In the genomic region with DNA sequence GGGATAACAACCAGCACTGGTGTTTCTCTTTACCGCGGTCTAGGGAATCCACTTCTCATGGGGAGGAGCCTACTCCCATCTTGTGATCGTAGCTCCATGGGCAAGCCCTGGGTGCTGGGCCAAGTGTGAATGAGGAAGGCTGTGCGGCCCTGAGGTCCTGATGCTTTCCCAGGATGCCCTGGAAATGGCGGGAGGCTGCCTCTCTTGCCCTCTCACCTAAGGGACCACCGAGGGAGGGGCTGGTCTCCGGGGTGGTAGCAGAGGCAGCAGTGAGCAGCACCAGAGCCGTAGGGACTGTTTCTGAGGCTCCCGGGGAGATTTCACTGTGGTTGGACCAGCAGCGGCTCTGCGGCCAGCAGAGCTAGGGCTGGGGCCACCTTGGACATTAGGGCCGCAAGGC, we compare ENCODE assay signal across 27 cellular contexts. TPM values are rescaled to one million over a fixed set of nuclear protein-coding genes. Genes with fewer than 3 reads are reported as not detected.
"Had no signal": no experiment of that assay in that cellular context is flagged by ENCODE, and none has a peak within 500 bp of the region (broad histone marks: within the 10 kb centered on the region; RNA-seq: fewer than 3 reads in every experiment).

No MANE protein-coding gene starts in this region.

- H3K9me3 ChIP-seq: SJSA1, SK-N-SH had no signal

- H3K9ac ChIP-seq: SK-N-SH had no signal

- DNase-seq: activated CD4-positive, alpha-beta T cell treated with anti-CD3 and anti-CD28 coated beads, Interleukin-2, amount 10 ng/mL, durations not matched to agents 24 days and 14 days; activated CD4-positive, alpha-beta T cell treated with anti-CD3 and anti-CD28 coated beads, Interleukin-2, amount 50 U/mL, for 4 hours; activated CD8-positive, alpha-beta T cell treated with anti-CD3 and anti-CD28 coated beads for 36 hours; activated gamma-delta T cell treated with Interleukin-2 at 50 U/mL for 16 hours; activated naive CD4-positive, alpha-beta T cell treated with anti-CD3 and anti-CD28 coated beads for 36 hours; activated naive CD8-positive, alpha-beta T cell treated with anti-CD3 and anti-CD28 coated beads, Interleukin-2, amount 50 U/mL, for 24 hours; activated T-cell treated with anti-CD3 and anti-CD28 coated beads, Interleukin-2, amount 50 U/mL, for 1 hour; anterior cingulate cortex; brain microvascular endothelial cell; Karpas-422; NCI-H1105; NCI-H1436 treated with DMSO at 0.1 percent for 48 hours; NCI-H1694 treated with DMSO at 0.1 percent for 48 hours; NCI-H2029; NCI-H345; NCI-H524 treated with DMSO at 0.1 percent for 48 hours; SHP77; SK-N-SH had no signal

- H3K27ac Mint-ChIP-seq: activated CD4-positive, alpha-beta T cell treated with anti-CD3 and anti-CD28 coated beads, Interleukin-2, amount 10 ng/mL, durations not matched to agents 24 days and 14 days; activated CD8-positive, alpha-beta T cell treated with anti-CD3 and anti-CD28 coated beads for 36 hours; activated naive CD4-positive, alpha-beta T cell treated with anti-CD3 and anti-CD28 coated beads for 36 hours; activated naive CD4-positive, alpha-beta T cell treated with anti-CD3 and anti-CD28 coated beads, Interleukin-2, amount 50 U/mL, for 72 hours; activated naive CD8-positive, alpha-beta T cell treated with anti-CD3 and anti-CD28 coated beads, Interleukin-2, amount 50 U/mL, for 24 hours; T-helper 1 cell treated with Interleukin-12 subunit alpha and Interleukin-12 subunit beta and Interleukin-4 antibody, amounts not matched to agents 30 μg/mL and 1 μg/mL, for 36 hours; T-helper 2 cell treated with Interferon-gamma antibody and Interleukin-4, amounts not matched to agents 5 μg/mL and 100 μg/mL, for 36 hours had no signal

- H3K9me3 Mint-ChIP-seq: activated CD4-positive, alpha-beta T cell treated with anti-CD3 and anti-CD28 coated beads, Interleukin-2, amount 10 ng/mL, durations not matched to agents 24 days and 14 days; activated CD8-positive, alpha-beta T cell treated with anti-CD3 and anti-CD28 coated beads for 36 hours; activated naive CD4-positive, alpha-beta T cell treated with anti-CD3 and anti-CD28 coated beads for 36 hours; activated naive CD4-positive, alpha-beta T cell treated with anti-CD3 and anti-CD28 coated beads, Interleukin-2, amount 50 U/mL, for 72 hours; activated naive CD8-positive, alpha-beta T cell treated with anti-CD3 and anti-CD28 coated beads, Interleukin-2, amount 50 U/mL, for 24 hours; T-helper 1 cell treated with Interleukin-12 subunit alpha and Interleukin-12 subunit beta and Interleukin-4 antibody, amounts not matched to agents 30 μg/mL and 1 μg/mL, for 36 hours; T-helper 2 cell treated with Interferon-gamma antibody and Interleukin-4, amounts not matched to agents 5 μg/mL and 100 μg/mL, for 36 hours had no signal

- H3K9me2 ChIP-seq: SK-N-SH had no signal

- H3K27me3 ChIP-seq: brain microvascular endothelial cell had no signal

- H3K4me3 ChIP-seq: SJSA1 had no signal

- H3K4me2 ChIP-seq: SK-N-SH had no signal

- H3K4me3 Mint-ChIP-seq: activated CD4-positive, alpha-beta T cell treated with anti-CD3 and anti-CD28 coated beads, Interleukin-2, amount 10 ng/mL, durations not matched to agents 24 days and 14 days; activated CD8-positive, alpha-beta T cell treated with anti-CD3 and anti-CD28 coated beads for 36 hours; activated naive CD4-positive, alpha-beta T cell treated with anti-CD3 and anti-CD28 coated beads for 36 hours; activated naive CD8-positive, alpha-beta T cell treated with anti-CD3 and anti-CD28 coated beads, Interleukin-2, amount 50 U/mL, for 24 hours; T-helper 1 cell treated with Interleukin-12 subunit alpha and Interleukin-12 subunit beta and Interleukin-4 antibody, amounts not matched to agents 30 μg/mL and 1 μg/mL, for 36 hours; T-helper 2 cell treated with Interferon-gamma antibody and Interleukin-4, amounts not matched to agents 5 μg/mL and 100 μg/mL, for 36 hours had no signal

- H3K4me1 ChIP-seq: SJSA1 had no signal

- H3K36me3 ChIP-seq: brain microvascular endothelial cell, SJSA1 had no signal

- FAIRE-seq: TTC549 had no signal

- H3K4me1 Mint-ChIP-seq: activated CD4-positive, alpha-beta T cell treated with anti-CD3 and anti-CD28 coated beads, Interleukin-2, amount 10 ng/mL, durations not matched to agents 24 days and 14 days had no signal

- H3K36me3 Mint-ChIP-seq: activated naive CD4-positive, alpha-beta T cell treated with anti-CD3 and anti-CD28 coated beads, Interleukin-2, amount 50 U/mL, for 72 hours had no signal

- H3K27me3 Mint-ChIP-seq: activated CD8-positive, alpha-beta T cell treated with anti-CD3 and anti-CD28 coated beads for 36 hours; activated naive CD8-positive, alpha-beta T cell treated with anti-CD3 and anti-CD28 coated beads, Interleukin-2, amount 50 U/mL, for 24 hours had no signal

- ATAC-seq: activated CD8-positive, alpha-beta T cell treated with anti-CD3 and anti-CD28 coated beads for 36 hours; activated naive CD4-positive, alpha-beta T cell treated with anti-CD3 and anti-CD28 coated beads, Interleukin-2, amount 50 U/mL, for 72 hours; activated naive CD8-positive, alpha-beta T cell treated with anti-CD3 and anti-CD28 coated beads, Interleukin-2, amount 50 U/mL, for 24 hours; Panc1 had no signal

- H3K27ac ChIP-seq: brain microvascular endothelial cell, SJSA1 had no signal

RNA-seq across cellular contexts. Expression of a gene that starts 15.5 kb away (rescaled TPM):
- total RNA-seq: MCF 10A, NCI-H460, RPMI7951, SJSA1 had no signal
- polyA plus RNA-seq: SK-N-SH had no signal
